In the genomic region with DNA sequence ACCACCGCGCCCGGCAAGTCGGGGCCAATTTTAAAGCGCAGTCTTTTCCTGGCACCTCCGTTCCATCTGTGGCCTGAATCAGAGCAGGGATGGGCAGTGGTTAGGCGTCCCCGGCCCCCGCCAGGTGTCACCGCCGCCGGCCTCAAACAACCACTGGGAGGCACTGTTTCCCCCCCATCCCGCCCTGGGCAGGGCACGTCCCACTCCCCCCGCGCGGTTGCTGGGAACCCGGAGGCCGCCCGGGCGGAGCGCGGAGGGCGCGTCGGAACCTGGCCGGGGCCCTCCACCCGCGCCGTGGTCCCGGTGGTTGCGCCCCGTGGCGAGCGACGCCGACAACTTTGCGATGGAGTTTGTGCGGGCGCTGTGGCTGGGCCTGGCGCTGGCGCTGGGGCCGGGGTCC, we compare ENCODE assay signal across 8 cellular contexts. TPM values are rescaled to one million over a fixed set of nuclear protein-coding genes. Genes with fewer than 3 reads are reported as not detected.
DNase-seq lines count a peak whose midpoint lies in the region; ATAC-seq and TF ChIP-seq lines count a peak whose summit lies in the region.

A gene with protein sequence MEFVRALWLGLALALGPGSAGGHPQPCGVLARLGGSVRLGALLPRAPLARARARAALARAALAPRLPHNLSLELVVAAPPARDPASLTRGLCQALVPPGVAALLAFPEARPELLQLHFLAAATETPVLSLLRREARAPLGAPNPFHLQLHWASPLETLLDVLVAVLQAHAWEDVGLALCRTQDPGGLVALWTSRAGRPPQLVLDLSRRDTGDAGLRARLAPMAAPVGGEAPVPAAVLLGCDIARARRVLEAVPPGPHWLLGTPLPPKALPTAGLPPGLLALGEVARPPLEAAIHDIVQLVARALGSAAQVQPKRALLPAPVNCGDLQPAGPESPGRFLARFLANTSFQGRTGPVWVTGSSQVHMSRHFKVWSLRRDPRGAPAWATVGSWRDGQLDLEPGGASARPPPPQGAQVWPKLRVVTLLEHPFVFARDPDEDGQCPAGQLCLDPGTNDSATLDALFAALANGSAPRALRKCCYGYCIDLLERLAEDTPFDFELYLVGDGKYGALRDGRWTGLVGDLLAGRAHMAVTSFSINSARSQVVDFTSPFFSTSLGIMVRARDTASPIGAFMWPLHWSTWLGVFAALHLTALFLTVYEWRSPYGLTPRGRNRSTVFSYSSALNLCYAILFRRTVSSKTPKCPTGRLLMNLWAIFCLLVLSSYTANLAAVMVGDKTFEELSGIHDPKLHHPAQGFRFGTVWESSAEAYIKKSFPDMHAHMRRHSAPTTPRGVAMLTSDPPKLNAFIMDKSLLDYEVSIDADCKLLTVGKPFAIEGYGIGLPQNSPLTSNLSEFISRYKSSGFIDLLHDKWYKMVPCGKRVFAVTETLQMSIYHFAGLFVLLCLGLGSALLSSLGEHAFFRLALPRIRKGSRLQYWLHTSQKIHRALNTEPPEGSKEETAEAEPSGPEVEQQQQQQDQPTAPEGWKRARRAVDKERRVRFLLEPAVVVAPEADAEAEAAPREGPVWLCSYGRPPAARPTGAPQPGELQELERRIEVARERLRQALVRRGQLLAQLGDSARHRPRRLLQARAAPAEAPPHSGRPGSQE (plus strand): TSS at position 325 of the 400 bp plus-strand sequence. CDS start 19 bp downstream, at position 344.

- WGBS in heart right ventricle, 2 donors = 1 to 2% methylated on average over 29 to 43 of the region's 43 CpGs

- no peaks in the 10 kb centered on the region for H3K36me3 ChIP-seq in heart right ventricle

- ATAC-seq in heart right ventricle (peak in 4 of 8 donors; percentile 15 to 40 (median 28)), HG02610 (IDR thresholded peaks at IDR 0.05; ENCODE audit: unreplicated experiment) (no peak)

- peaks cover 5 to 27% (median 20%) of the 10 kb centered on the region in 9 donors for H3K4me1 ChIP-seq in heart right ventricle

- H3K27me3 ChIP-seq in heart right ventricle = peaks cover 26 to 84% (median 68%) of the 10 kb centered on the region in 7 donors

- H3K27ac ChIP-seq in heart right ventricle = no peak within 1 kb of the TSS

- H3K4me3 ChIP-seq in heart right ventricle = peak within 1 kb of the TSS in 7 of 10 donors; percentile 1 to 34 (median 25)

- TF ChIP-seq CTCF in heart right ventricle (IDR thresholded peaks at IDR 0.05) = peak in 7 of 9 donors; percentile 46 to 61 (median 56)

- H3K9me3 ChIP-seq in heart right ventricle = no peaks in the 10 kb centered on the region

- intact Hi-C loops in heart right ventricle (cut with DNase I) = no loop called here

- DNase-seq in NCI-H526 (lab: John Stamatoyannopoulos, UW) (peak; percentile 26 to 82), NCI-H526 treated with DMSO at 0.1 percent for 48 hours (lab: John Stamatoyannopoulos, UW) (no peak), RPMI8226 (peak; percentile 81), heart right ventricle (peak; percentile 50 to 51), NCI-H345 (lab: John Stamatoyannopoulos, UW) (no peak)
- peak; percentile 20 to 59 (median 29) for DNase-seq in activated naive CD4-positive, alpha-beta T cell (lab: John Stamatoyannopoulos, UW)
- peak; percentile 66 for DNase-seq in stimulated activated CD4-positive, alpha-beta T cell treated with anti-CD3 and anti-CD28 coated beads, Interleukin-12 subunit alpha, Interleukin-12 subunit beta, amount 100 ng/mL, for 4 hours

RNA-seq across cellular contexts. Expression of the gene that starts here (rescaled TPM):
- total RNA-seq in heart right ventricle = under 1 TPM in 3 of 10 donors, not detected in 7; 0.08 to 0.10 (median 0.09) TPM
- under 1 TPM in 1 of 2 donors, not detected in 1; 0.01 TPM for polyA plus RNA-seq in heart right ventricle

Comparison
In these comparisons a context has a peak if more than half of its experiments do, and no peak if none do; other contexts are left out.
1. DNase-seq: peak in NCI-H526 (2 of 2), RPMI8226 (single experiment), activated naive CD4-positive, alpha-beta T cell (4 of 4) and stimulated activated CD4-positive, alpha-beta T cell treated with anti-CD3 and anti-CD28 coated beads, Interleukin-12 subunit alpha, Interleukin-12 subunit beta, amount 100 ng/mL, for 4 hours (single experiment); none in NCI-H526 treated with DMSO at 0.1 percent for 48 hours (single experiment) and NCI-H345 (single experiment).
2. Peak in DNase-seq and H3K4me3 ChIP-seq in heart right ventricle; RNA of the gene not detected or under 1 TPM.